In the genomic region with DNA sequence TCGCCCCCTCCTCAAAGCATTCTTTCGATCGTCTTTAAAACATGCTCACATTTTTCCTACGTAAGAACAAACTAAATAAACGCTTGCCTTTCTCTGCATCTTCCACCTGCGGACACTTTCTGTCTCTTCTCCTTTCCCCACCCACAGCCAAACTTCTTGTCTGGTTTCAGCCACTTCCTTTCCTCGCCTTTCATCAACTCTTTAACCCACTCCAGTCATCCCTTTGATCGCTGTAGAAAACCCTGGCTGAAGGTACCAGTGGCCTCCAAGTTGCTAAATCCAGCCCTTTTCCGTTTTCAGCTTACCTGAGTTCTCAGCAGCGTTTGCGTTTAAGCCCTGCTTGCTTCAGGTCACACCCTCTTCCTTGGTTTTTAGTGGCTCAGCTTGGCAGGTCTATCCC, we compare ENCODE assay signal across 8 cellular contexts. TPM values are rescaled to one million over a fixed set of nuclear protein-coding genes. Genes with fewer than 3 reads are reported as not detected.
DNase-seq lines count a peak whose midpoint lies in the region; ATAC-seq and TF ChIP-seq lines count a peak whose summit lies in the region.

No MANE protein-coding gene starts in this region.

- H3K27me3 Mint-ChIP-seq in CD14-positive monocyte (ENCODE audit: low read depth in 3 of 3) (peaks cover 0 to 2% (median 0%) of the 10 kb centered on the region in 3 donors), T-cell (no peaks in the 10 kb centered on the region), endothelial cell (ENCODE audit: unreplicated experiment) (peaks cover 11% of the 10 kb centered on the region), nephron progenitor cell (ENCODE audit: low read depth, poor library complexity) (peaks cover 2% of the 10 kb centered on the region)

- intact Hi-C loops in CD14-positive monocyte (cut with micrococcal nuclease), result loop anchor here (5.0 to 10.0 kb wide), 2 partner anchors 105 to 113 kb away; a partner anchor contains a TSS

- CTCF ChIA-PET in T-cell (lab: Charles Lee), result no interaction called here

- peaks cover 36% of the 10 kb centered on the region for H3K4me1 Mint-ChIP-seq in CD14-positive monocyte
- H3K4me1 Mint-ChIP-seq in T-cell, result peaks cover 60 to 69% (median 68%) of the 10 kb centered on the region in 3 donors
- H3K4me1 Mint-ChIP-seq in endothelial cell (ENCODE audit: unreplicated experiment), result peaks cover 26% of the 10 kb centered on the region
- H3K4me1 Mint-ChIP-seq in nephron progenitor cell, result peaks cover 44% of the 10 kb centered on the region

- DNase-seq in CD14-positive monocyte (ENCODE audit: low spot score) (no peak), HFF-Myc (ENCODE audit: extremely low read depth, low read depth) (no peak), T-cell (peak in 15 of 34 experiments; percentile 1 to 34 (median 5)), endothelial cell (ENCODE audit: low spot score) (no peak), nephron progenitor cell (no peak)

- peaks cover 12 to 24% of the 10 kb centered on the region in 2 donors for H3K36me3 Mint-ChIP-seq in CD14-positive monocyte
- peaks cover 22% of the 10 kb centered on the region for H3K36me3 Mint-ChIP-seq in T-cell
- H3K36me3 Mint-ChIP-seq in endothelial cell (ENCODE audit: low read depth, unreplicated experiment), result peaks cover 8% of the 10 kb centered on the region
- H3K36me3 Mint-ChIP-seq in nephron progenitor cell (ENCODE audit: low read depth), result peaks cover 37% of the 10 kb centered on the region

- H3K9me3 Mint-ChIP-seq in CD14-positive monocyte, result peaks cover 0 to 1% (median 0%) of the 10 kb centered on the region in 7 donors
- no peaks in the 10 kb centered on the region for H3K9me3 Mint-ChIP-seq in T-cell
- no peaks in the 10 kb centered on the region for H3K9me3 Mint-ChIP-seq in endothelial cell (ENCODE audit: unreplicated experiment)
- H3K9me3 Mint-ChIP-seq in nephron progenitor cell, result no peaks in the 10 kb centered on the region

- peak overlapping the region; percentile 82 for H3K4me3 ChIP-seq in HFF-Myc (replicated peaks; ENCODE audit: low read depth, low read length)

- POLR2A ChIA-PET in T-cell (lab: Charles Lee), result interaction anchor here in 1 of 2 donors (0.6 to 0.8 kb wide), 2 partner anchors 114 to 585 kb away, joined by 6 to 12 read pairs; no protein-coding TSS in a partner anchor

- peak overlapping the region; percentile 80 to 95 for H3K4me3 Mint-ChIP-seq in CD14-positive monocyte
- H3K4me3 Mint-ChIP-seq in T-cell, result peak overlapping the region; percentile 93 to 99 (median 94)
- H3K4me3 Mint-ChIP-seq in endothelial cell (ENCODE audit: unreplicated experiment), result peak overlapping the region; percentile 100
- peak overlapping the region; percentile 95 for H3K4me3 Mint-ChIP-seq in nephron progenitor cell

- H3K27ac Mint-ChIP-seq in CD14-positive monocyte, result peak overlapping the region; percentile 66 to 94 (median 86)
- H3K27ac Mint-ChIP-seq in T-cell, result peak overlapping the region; percentile 89 to 96
- H3K27ac Mint-ChIP-seq in endothelial cell (ENCODE audit: unreplicated experiment), result peak overlapping the region; percentile 86
- peak overlapping the region; percentile 52 for H3K27ac Mint-ChIP-seq in nephron progenitor cell

- TF ChIP-seq CTCF in CD14-positive monocyte (IDR thresholded peaks at IDR 0.05) (no peak), HFF-Myc (IDR thresholded peaks at IDR 0.05; ENCODE audit: low read depth, low read length, missing control alignments) (no peak), endothelial cell (IDR thresholded peaks at IDR 0.05; ENCODE audit: unreplicated experiment) (no peak), nephron progenitor cell (IDR thresholded peaks at IDR 0.05) (no peak)

- ATAC-seq in T-cell (replicated peaks in 1 of 4) (peak; percentile 2 to 7 (median 6)), GM18498 (IDR thresholded peaks at IDR 0.05; ENCODE audit: unreplicated experiment) (no peak), GM19452 (IDR thresholded peaks at IDR 0.05; ENCODE audit: unreplicated experiment) (no peak), GM18870 (IDR thresholded peaks at IDR 0.05; ENCODE audit: unreplicated experiment) (no peak)

RNA-seq across cellular contexts. Expression of a gene that starts 0.5 kb away (rescaled TPM):
- polyA plus RNA-seq in CD14-positive monocyte, result 10 to 100 TPM; 23.8 to 27.4 TPM
- total RNA-seq in T-cell, result 100 to 1,000 TPM in 3 of 5 donors, 10 to 100 TPM in 2; 78.9 to 124 (median 107) TPM
- 105 TPM for total RNA-seq in endothelial cell (ENCODE audit: unreplicated experiment)

RNA-seq across cellular contexts. Expression of a gene that starts 0.6 kb away (rescaled TPM):
- 1 to 10 TPM; 3.2 to 6.1 TPM for polyA plus RNA-seq in CD14-positive monocyte
- total RNA-seq in T-cell, result 10 to 100 TPM; 24.4 to 42.7 (median 38.5) TPM
- 19.3 TPM for total RNA-seq in endothelial cell (ENCODE audit: unreplicated experiment)

Comparison
In these comparisons a context has a peak if more than half of its experiments do, and no peak if none do; other contexts are left out.
1. ATAC-seq: peak in T-cell (4 of 4); none in GM18498 (single experiment), GM19452 (single experiment) and GM18870 (single experiment).
2. Peak in every context shown above with its lines, with median percentiles within 50 percentile points of each other: H3K27ac Mint-ChIP-seq and H3K4me3 Mint-ChIP-seq.